1 cellular context compared by ENCODE assay signal in the genomic region with DNA sequence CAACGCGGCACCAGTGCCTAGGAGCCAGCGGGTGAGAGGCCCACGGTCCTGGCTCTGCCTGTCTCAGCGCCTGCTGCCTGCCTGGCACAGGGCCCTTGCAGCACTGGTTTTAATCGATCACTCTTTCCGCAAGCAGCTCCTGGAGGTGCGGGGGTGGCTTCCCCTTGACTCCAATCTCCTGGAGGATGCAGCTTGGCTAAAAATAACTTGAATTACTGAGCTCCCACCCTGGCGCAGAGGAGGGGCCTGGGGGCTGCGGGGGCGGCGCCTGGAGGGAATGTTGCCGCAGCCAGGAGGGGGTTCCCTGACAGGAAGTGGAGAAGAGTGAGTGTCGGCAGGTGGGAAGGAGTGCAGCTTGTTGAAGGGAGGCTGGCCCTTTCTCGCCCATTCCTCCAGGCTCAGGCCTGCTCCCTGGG.
TF ChIP-seq lines count a peak whose summit lies in the region.

No MANE protein-coding gene starts in this region.

TF ChIP-seq in H1, 55 proteins besides CTCF, POLR2A, EP300 and RAD21:
- no peak for TF ChIP-seq RXRA (IDR thresholded peaks at IDR 0.05; ENCODE audit: insufficient read depth, low read depth, low read length)
- TF ChIP-seq, protein P1, sequence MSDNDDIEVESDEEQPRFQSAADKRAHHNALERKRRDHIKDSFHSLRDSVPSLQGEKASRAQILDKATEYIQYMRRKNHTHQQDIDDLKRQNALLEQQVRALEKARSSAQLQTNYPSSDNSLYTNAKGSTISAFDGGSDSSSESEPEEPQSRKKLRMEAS (IDR thresholded peaks at IDR 0.05), result no peak
- TF ChIP-seq ATF3 (IDR thresholded peaks at IDR 0.05; ENCODE audit: insufficient read depth, low read depth, low read length), result no peak
- TF ChIP-seq CHD2 (IDR thresholded peaks at IDR 0.05; ENCODE audit: low read length), result no peak
- no peak for TF ChIP-seq SIRT6 (IDR thresholded peaks at IDR 0.05; ENCODE audit: low read length)
- TF ChIP-seq POLR2AphosphoS5 (IDR thresholded peaks at IDR 0.05; ENCODE audit: low read depth, low read length), result no peak
- no peak for TF ChIP-seq NANOG (IDR thresholded peaks at IDR 0.05; ENCODE audit: insufficient read depth, low read depth, low read length, poor library complexity, severe bottlenecking)
- peak; percentile 38 for TF ChIP-seq KDM4A (IDR thresholded peaks at IDR 0.05; ENCODE audit: low read depth, low read length, severe bottlenecking)
- TF ChIP-seq CBX5 (IDR thresholded peaks at IDR 0.05; ENCODE audit: low read depth, low read length), result no peak
- TF ChIP-seq SIX5 (IDR thresholded peaks at IDR 0.05; ENCODE audit: low read depth, low read length), result no peak
- TF ChIP-seq, protein P2, sequence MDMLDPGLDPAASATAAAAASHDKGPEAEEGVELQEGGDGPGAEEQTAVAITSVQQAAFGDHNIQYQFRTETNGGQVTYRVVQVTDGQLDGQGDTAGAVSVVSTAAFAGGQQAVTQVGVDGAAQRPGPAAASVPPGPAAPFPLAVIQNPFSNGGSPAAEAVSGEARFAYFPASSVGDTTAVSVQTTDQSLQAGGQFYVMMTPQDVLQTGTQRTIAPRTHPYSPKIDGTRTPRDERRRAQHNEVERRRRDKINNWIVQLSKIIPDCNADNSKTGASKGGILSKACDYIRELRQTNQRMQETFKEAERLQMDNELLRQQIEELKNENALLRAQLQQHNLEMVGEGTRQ (IDR thresholded peaks at IDR 0.05; ENCODE audit: low read length), result no peak
- peak; percentile 98 for TF ChIP-seq EGR1 (IDR thresholded peaks at IDR 0.05; ENCODE audit: borderline replicate concordance, low read depth, low read length)
- no peak for TF ChIP-seq HDAC2 (IDR thresholded peaks at IDR 0.05; ENCODE audit: borderline replicate concordance in 1 of 2, low read depth in 2 of 2, low read length in 2 of 2)
- no peak for TF ChIP-seq YY1 (IDR thresholded peaks at IDR 0.05; ENCODE audit: low read depth, low read length)
- TF ChIP-seq JUN (IDR thresholded peaks at IDR 0.05; ENCODE audit: low read depth, low read length), result no peak
- TF ChIP-seq SP2 (IDR thresholded peaks at IDR 0.05; ENCODE audit: low read length), result no peak
- no peak for TF ChIP-seq TBP (IDR thresholded peaks at IDR 0.05; ENCODE audit: low read depth, low read length)
- TF ChIP-seq TEAD4 (IDR thresholded peaks at IDR 0.05; ENCODE audit: low read depth, low read length), result peak; percentile 32; the same call in 1 of the 2 replicates
- TF ChIP-seq CREB1 (IDR thresholded peaks at IDR 0.05), result no peak
- TF ChIP-seq RFX5 (IDR thresholded peaks at IDR 0.05; ENCODE audit: borderline replicate concordance, low read depth, low read length), result no peak
- TF ChIP-seq SRF (IDR thresholded peaks at IDR 0.05; ENCODE audit: low read depth, low read length), result no peak
- 0 out of 2 replicates have a peak, but pooled peaks have one; percentile 21 for TF ChIP-seq TAF1 (IDR thresholded peaks at IDR 0.05; ENCODE audit: low read depth, low read length)
- TF ChIP-seq SUZ12 (IDR thresholded peaks at IDR 0.05; ENCODE audit: low read length), result no peak; the same call in 1 of the 2 replicates
- TF ChIP-seq CHD1 (IDR thresholded peaks at IDR 0.05; ENCODE audit: low read depth, low read length), result no peak
- no peak for TF ChIP-seq HDAC6 (IDR thresholded peaks at IDR 0.05; ENCODE audit: low read depth, low read length)
- no peak for TF ChIP-seq MAFK (IDR thresholded peaks at IDR 0.05; ENCODE audit: low read depth, low read length)
- peak; percentile 69 for TF ChIP-seq CTBP2 (IDR thresholded peaks at IDR 0.05; ENCODE audit: borderline replicate concordance, insufficient read depth, insufficient read length, low read length)
- TF ChIP-seq, protein P3, sequence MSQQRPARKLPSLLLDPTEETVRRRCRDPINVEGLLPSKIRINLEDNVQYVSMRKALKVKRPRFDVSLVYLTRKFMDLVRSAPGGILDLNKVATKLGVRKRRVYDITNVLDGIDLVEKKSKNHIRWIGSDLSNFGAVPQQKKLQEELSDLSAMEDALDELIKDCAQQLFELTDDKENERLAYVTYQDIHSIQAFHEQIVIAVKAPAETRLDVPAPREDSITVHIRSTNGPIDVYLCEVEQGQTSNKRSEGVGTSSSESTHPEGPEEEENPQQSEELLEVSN (IDR thresholded peaks at IDR 0.05), result no peak
- no peak for TF ChIP-seq JUND (IDR thresholded peaks at IDR 0.05; ENCODE audit: low read length)
- no peak for TF ChIP-seq SP4 (IDR thresholded peaks at IDR 0.05; ENCODE audit: low read length)
- TF ChIP-seq NRF1 (IDR thresholded peaks at IDR 0.05; ENCODE audit: low read depth, low read length), result no peak
- no peak for TF ChIP-seq RNF2 (IDR thresholded peaks at IDR 0.05; ENCODE audit: borderline replicate concordance, low read depth, low read length, missing control alignments, poor library complexity, severe bottlenecking)
- no peak for TF ChIP-seq RBBP5 (IDR thresholded peaks at IDR 0.05; ENCODE audit: borderline replicate concordance, low read depth, low read length)
- no peak for TF ChIP-seq CEBPB (IDR thresholded peaks at IDR 0.05; ENCODE audit: low read depth, low read length)
- TF ChIP-seq CBX8 (IDR thresholded peaks at IDR 0.05; ENCODE audit: borderline replicate concordance, low read depth, low read length), result no peak
- TF ChIP-seq ASH2L (IDR thresholded peaks at IDR 0.05; ENCODE audit: low read length), result peak; percentile 74
- TF ChIP-seq EZH2 (IDR thresholded peaks at IDR 0.05; ENCODE audit: low read depth, low read length, severe bottlenecking), result no peak
- no peak for TF ChIP-seq ZNF274 (IDR thresholded peaks at IDR 0.05; ENCODE audit: borderline replicate concordance, extremely low read depth, low read length)
- no peak for TF ChIP-seq ATF2 (IDR thresholded peaks at IDR 0.05; ENCODE audit: low read length)
- no peak for TF ChIP-seq TAF7 (optimal IDR thresholded peaks at IDR 0.05; ENCODE audit: borderline replicate concordance, low read depth, low read length)
- 0 out of 2 replicates have a peak, but pooled peaks have one; percentile 35 for TF ChIP-seq GABPA (IDR thresholded peaks at IDR 0.05; ENCODE audit: borderline replicate concordance, insufficient read depth, low read length)
